ENCODE assay signal across 9 cellular contexts in genomic region chr22:40216041-40216756, GRCh38. TPM values are rescaled to one million over a fixed set of nuclear protein-coding genes. Genes with fewer than 3 reads are reported as not detected.
DNase-seq lines count a peak whose midpoint lies in the region; ATAC-seq and TF ChIP-seq lines count a peak whose summit lies in the region.
"Had no signal": no experiment of that assay in that cellular context is flagged by ENCODE, and none has a peak within 500 bp of the region (broad histone marks: within the 10 kb centered on the region; RNA-seq: fewer than 3 reads in every experiment).

No MANE protein-coding gene starts in this region.

- TF ChIP-seq EP300 in transverse colon (IDR thresholded peaks at IDR 0.05; ENCODE audit: low read depth), result no peak

- H3K27me3 ChIP-seq in OCI-LY3 (ENCODE audit: low read depth, low read length) (no peaks in the 10 kb centered on the region; the same call in 1 of the 2 replicates), transverse colon (no peaks in the 10 kb centered on the region), aorta (ENCODE audit: control insufficient read depth in 1 of 2, insufficient read depth in 2 of 2, low read length in 1 of 2) (no peaks in the 10 kb centered on the region)

- H3K27ac ChIP-seq in OCI-LY3 (ENCODE audit: low read length) (peak overlapping the region; percentile 69), transverse colon (peak overlapping the region in 3 of 4 donors; percentile 15 to 33 (median 15)), aorta (ENCODE audit: low read depth in 1 of 2, low read length in 2 of 2) (no peak overlapping the region)

- H3K4me1 ChIP-seq in OCI-LY3 (ENCODE audit: low read length) (peaks cover 52% of the 10 kb centered on the region), transverse colon (peaks cover 6 to 87% (median 51%) of the 10 kb centered on the region in 4 donors), aorta (ENCODE audit: control insufficient read depth in 1 of 2, insufficient read depth in 2 of 2, low read length in 2 of 2) (peaks cover 2 to 5% of the 10 kb centered on the region in 2 donors)

- peaks cover 9% of the 10 kb centered on the region for H3K36me3 Mint-ChIP-seq in central memory CD8-positive, alpha-beta T cell (ENCODE audit: insufficient read depth)

- H3K27ac Mint-ChIP-seq in central memory CD8-positive, alpha-beta T cell (ENCODE audit: low read depth), result peak overlapping the region; percentile 94

- WGBS in transverse colon (ENCODE audit: low coverage in 1 of 2), 2 donors, result 76 to 81% methylated on average over 9 to 11 of the region's 11 CpGs
- 83 to 88% methylated on average over 11 of the region's 11 CpGs for WGBS in aorta, 2 donors

- H3K9me3 ChIP-seq in OCI-LY3 (ENCODE audit: insufficient read depth, low read length) (no peaks in the 10 kb centered on the region), transverse colon (no peaks in the 10 kb centered on the region), aorta (ENCODE audit: control insufficient read depth, low read length) (no peaks in the 10 kb centered on the region)

- no peak for TF ChIP-seq POLR2A in transverse colon (IDR thresholded peaks at IDR 0.05)

- intact Hi-C loops in Right ventricle myocardium superior (cut with DNase I) (no loop called here), cardiac septum (cut with DNase I) (no loop called here), transverse colon (cut with DNase I; ENCODE audit: low total_unique reads) (no loop called here), aorta (cut with DNase I) (no loop called here)

- peaks cover 86% of the 10 kb centered on the region for H3K4me1 Mint-ChIP-seq in central memory CD8-positive, alpha-beta T cell

- H3K4me3 Mint-ChIP-seq in central memory CD8-positive, alpha-beta T cell, result peak overlapping the region; percentile 72

- H3K9ac ChIP-seq in OCI-LY3 (ENCODE audit: low read length), result peak overlapping the region; percentile 12; the same call in 1 of the 2 replicates

- peaks cover 79% of the 10 kb centered on the region for H3K79me2 ChIP-seq in OCI-LY3 (ENCODE audit: low read length)

- H3K9me3 Mint-ChIP-seq in central memory CD8-positive, alpha-beta T cell, result no peaks in the 10 kb centered on the region

- peaks cover 7% of the 10 kb centered on the region for H3K36me3 ChIP-seq in OCI-LY3 (replicated peaks; ENCODE audit: low read depth, low read length)
- H3K36me3 ChIP-seq in transverse colon, result no peaks in the 10 kb centered on the region
- no peaks in the 10 kb centered on the region for H3K36me3 ChIP-seq in aorta (ENCODE audit: control insufficient read depth in 1 of 2, insufficient read depth in 2 of 2, low read length in 1 of 2)

- H3K4me3 ChIP-seq in OCI-LY3 (ENCODE audit: low read length) (peak overlapping the region; percentile 46), transverse colon (no peak overlapping the region), aorta (ENCODE audit: low read length in 2 of 2) (no peak overlapping the region)

- DNase-seq in Right ventricle myocardium superior (no peak), cardiac septum (ENCODE audit: low spot score) (no peak), transverse colon (peak; percentile 28), aorta (no peak)
- DNase-seq in central memory CD8-positive, alpha-beta T cell (ENCODE audit: low spot score in 2 of 2), result peak; percentile 19 to 42
- DNase-seq: stimulated activated CD4-positive, alpha-beta T cell treated with anti-CD3 and anti-CD28 coated beads, Interleukin-12 subunit alpha, Interleukin-12 subunit beta, amount 100 ng/mL, for 4 hours had no signal

- no peaks in the 10 kb centered on the region for H3K27me3 Mint-ChIP-seq in central memory CD8-positive, alpha-beta T cell

- no peak overlapping the region for H2AFZ ChIP-seq in OCI-LY3 (ENCODE audit: low read depth, low read length)

- H3K4me2 ChIP-seq in OCI-LY3 (ENCODE audit: low read length), result peak overlapping the region; percentile 72

- peak; percentile 13 for ATAC-seq in Right ventricle myocardium superior (ENCODE audit: poor library complexity)
- ATAC-seq in central memory CD8-positive, alpha-beta T cell (replicated peaks; ENCODE audit: extremely low read depth, poor library complexity, severe bottlenecking), result peak; percentile 65
- no peak for ATAC-seq in HG03139 (IDR thresholded peaks at IDR 0.05; ENCODE audit: unreplicated experiment)
- no peak for ATAC-seq in aorta (ENCODE audit: low FRiP score)
- no peak for ATAC-seq in GM18870 (IDR thresholded peaks at IDR 0.05; ENCODE audit: unreplicated experiment)

- TF ChIP-seq CTCF in OCI-LY3 (IDR thresholded peaks at IDR 0.05; ENCODE audit: low read depth, low read length) (no peak), transverse colon (IDR thresholded peaks at IDR 0.05) (no peak)

- in situ Hi-C loops in transverse colon (cut with MboI; ENCODE audit: low pct_ligation_motif_present in 1 of 4, low pct_unique_long_range_greater_than_20kb in 1 of 4, low sequenced_read_pairs in 3 of 4), result no loop called here

- H4K20me1 ChIP-seq in OCI-LY3 (ENCODE audit: insufficient read depth, low read length), result peaks cover 62% of the 10 kb centered on the region

RNA-seq across cellular contexts. Expression of gene TNRC6B, which starts 38.5 kb away (rescaled TPM):
- total RNA-seq in Right ventricle myocardium superior (37.5 TPM), cardiac septum (40.2 TPM), transverse colon (100 to 1,000 TPM in 1 of 4 donors, 10 to 100 TPM in 3; 36.7 to 108 (median 54.0) TPM), aorta (10 to 100 TPM; 81.8 to 85.0 TPM)
- polyA plus RNA-seq in aorta, result 10 to 100 TPM in 1 of 2 donors, 1 to 10 TPM in 1; 2.0 to 10.1 TPM

Comparison
In these comparisons a context has a peak if more than half of its experiments do, and no peak if none do; other contexts are left out.
1. ATAC-seq: peak in Right ventricle myocardium superior (single experiment) and central memory CD8-positive, alpha-beta T cell (single experiment); none in HG03139 (single experiment), aorta (single experiment) and GM18870 (single experiment).
2. DNase-seq: peak in central memory CD8-positive, alpha-beta T cell (2 of 2) and transverse colon (single experiment); none in Right ventricle myocardium superior (single experiment), cardiac septum (single experiment) and aorta (0 of 2).
3. H3K27ac ChIP-seq: peak in OCI-LY3 (single experiment) and transverse colon (3 of 4); none in aorta (0 of 2).